In the genomic region with DNA sequence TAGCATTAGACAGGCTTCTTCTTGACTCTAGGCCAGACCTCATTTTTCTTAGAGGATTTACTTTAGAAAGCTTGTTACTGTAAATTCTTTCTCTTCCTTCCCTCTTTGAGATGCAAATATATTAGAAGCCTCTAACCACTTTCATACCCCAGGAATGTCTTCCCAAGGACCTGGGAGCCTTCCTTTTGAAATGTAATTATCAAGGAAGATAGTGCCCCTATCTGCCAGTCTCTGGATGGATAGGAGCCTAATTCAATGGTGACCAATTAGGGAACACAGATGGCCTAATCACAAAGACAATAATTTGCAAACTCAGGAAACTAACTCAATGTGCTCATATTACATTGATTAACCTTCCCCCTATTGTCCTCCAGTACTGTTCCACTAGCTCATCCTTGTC, we compare ENCODE assay signal across 1 cellular context.
TF ChIP-seq lines count a peak whose summit lies in the region.

No MANE protein-coding gene starts in this region.

TF ChIP-seq in GM23338, 12 proteins besides CTCF, POLR2A, EP300 and RAD21 (continued from another document):
- no peak for TF ChIP-seq EZH2phosphoT487 (IDR thresholded peaks at IDR 0.05; ENCODE audit: unreplicated experiment)
